ENCODE assay signal across 9 cellular contexts in the genomic region with DNA sequence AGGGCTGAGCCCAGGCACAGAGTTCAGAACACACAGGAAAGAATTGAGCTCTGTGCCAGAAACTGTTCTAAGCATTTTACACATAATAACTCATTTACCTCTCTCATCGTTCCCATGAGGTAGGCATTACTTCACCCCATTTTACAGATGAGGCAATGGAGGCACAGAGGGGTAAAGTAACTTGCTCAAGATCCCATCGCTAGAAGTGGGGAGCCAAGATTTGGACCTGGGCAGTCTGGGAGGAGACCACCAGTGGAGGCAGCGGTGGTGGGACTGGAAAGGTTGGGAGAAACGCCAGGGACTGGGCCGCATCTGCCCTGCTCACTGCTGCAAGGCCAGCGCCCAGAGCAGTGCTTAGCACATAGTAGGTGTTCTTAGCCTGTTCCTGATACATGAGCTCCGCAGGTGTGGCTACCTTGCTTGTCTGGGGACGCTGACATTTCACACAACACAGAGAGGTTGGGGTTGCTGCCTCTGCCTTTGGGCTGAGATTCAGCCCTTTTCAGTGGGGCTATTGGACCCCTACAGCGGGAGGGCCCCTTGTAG. TPM values are rescaled to one million over a fixed set of nuclear protein-coding genes. Genes with fewer than 3 reads are reported as not detected.
DNase-seq lines count a peak whose midpoint lies in the region; ATAC-seq, FAIRE-seq and TF ChIP-seq lines count a peak whose summit lies in the region.
"Had no signal": no experiment of that assay in that cellular context is flagged by ENCODE, and none has a peak within 500 bp of the region (broad histone marks: within the 10 kb centered on the region; RNA-seq: fewer than 3 reads in every experiment).

No MANE protein-coding gene starts in this region.

- 0 out of 2 replicates have a peak overlapping the region, but pooled peaks have one; percentile 2 for H2BK5ac ChIP-seq in H1 (ENCODE audit: low read depth, low read length)

- H3K4me3 Mint-ChIP-seq in CD4-positive, alpha-beta memory T cell: peak overlapping the region in 3 of 8 donors; percentile 48 to 82 (median 60)
- no peak overlapping the region for H3K4me3 Mint-ChIP-seq in osteocyte (ENCODE audit: unreplicated experiment)

- peak overlapping the region; percentile 82 to 95 (median 92) for H3K27ac Mint-ChIP-seq in CD4-positive, alpha-beta memory T cell
- H3K27ac Mint-ChIP-seq in osteocyte (ENCODE audit: unreplicated experiment): peak overlapping the region; percentile 82

- H4K91ac ChIP-seq in H1 (replicated peaks; ENCODE audit: insufficient read length, low read length): no peak overlapping the region

- TF ChIP-seq POLR2A in Peyer's patch (IDR thresholded peaks at IDR 0.05): no peak
- TF ChIP-seq POLR2A in H1 (IDR thresholded peaks at IDR 0.05; ENCODE audit: control extremely low read depth in 1 of 2, low read depth in 2 of 2, low read length in 2 of 2): no peak

- no peak overlapping the region for H3K4me3 ChIP-seq in CD4-positive, alpha-beta memory T cell (ENCODE audit: low read length in 2 of 2)
- no peak overlapping the region for H3K4me3 ChIP-seq in Peyer's patch
- H3K4me3 ChIP-seq in H1 (ENCODE audit: extremely low read depth in 1 of 4, insufficient read depth in 2 of 4, low read depth in 3 of 4, low read length in 4 of 4): no peak overlapping the region

- no peak for ATAC-seq in HG03378 (IDR thresholded peaks at IDR 0.05; ENCODE audit: unreplicated experiment)

- no peak overlapping the region for H4K5ac ChIP-seq in H1 (ENCODE audit: insufficient read length, low read depth, low read length)

- H4K20me1 ChIP-seq in H1 (replicated peaks in 1 of 2; ENCODE audit: control insufficient read depth in 1 of 2, insufficient read depth in 2 of 2, low read length in 2 of 2): no peaks in the 10 kb centered on the region

- H3K4ac ChIP-seq in H1 (replicated peaks; ENCODE audit: insufficient read length, low read depth, low read length): no peak overlapping the region

- 80% methylated on average over 9 of the region's 9 CpGs; no CpG with 5 or more reads in 1 of the 2 experiments for WGBS in H1 (ENCODE audit: extremely low coverage in 1 of 2, insufficient coverage in 1 of 2, insufficient read length in 1 of 2, insufficient replicate concordance in 2 of 2, low coverage in 1 of 2, low lambda C conversion rate in 2 of 2, missing lambda C conversion rate in 1 of 2), 2 experiments

- peaks cover 79% of the 10 kb centered on the region for H3K4me1 ChIP-seq in CD4-positive, alpha-beta memory T cell (ENCODE audit: insufficient read depth, low read length)
- peaks cover 9 to 86% (median 15%) of the 10 kb centered on the region in 4 donors for H3K4me1 ChIP-seq in Peyer's patch
- H3K4me1 ChIP-seq in H1 (replicated peaks in 1 of 4; ENCODE audit: control insufficient read depth in 3 of 4, insufficient read depth in 4 of 4, low read length in 3 of 4): peaks cover 0 to 18% (median 7%) of the 10 kb centered on the region in 4 experiments; a peak in 6 of 7 replicates

- peak overlapping the region in 1 of 2 experiments; percentile 19; a peak in 2 of 4 replicates for H3K4me2 ChIP-seq in H1 (ENCODE audit: insufficient read depth in 1 of 2, low read depth in 2 of 2, low read length in 2 of 2)

- H3K79me2 ChIP-seq in H1 (ENCODE audit: control insufficient read depth in 1 of 2, insufficient read depth in 2 of 2, low read length in 2 of 2): no peaks in the 10 kb centered on the region

- H3K9me3 ChIP-seq in CD4-positive, alpha-beta memory T cell (ENCODE audit: control insufficient read depth in 1 of 2, low read length in 2 of 2): no peaks in the 10 kb centered on the region
- H3K9me3 ChIP-seq in Peyer's patch: no peaks in the 10 kb centered on the region
- H3K9me3 ChIP-seq in H1 (ENCODE audit: insufficient read depth in 2 of 2, low read depth in 1 of 2, low read length in 1 of 2): no peaks in the 10 kb centered on the region

- no peak overlapping the region for H3K56ac ChIP-seq in H1 (replicated peaks; ENCODE audit: insufficient read length, low read depth, low read length)

- peak overlapping the region; percentile 39 for H3K27ac ChIP-seq in CD4-positive, alpha-beta memory T cell (ENCODE audit: low read depth, low read length)
- peak overlapping the region in 3 of 4 donors; percentile 55 to 72 (median 55) for H3K27ac ChIP-seq in Peyer's patch
- H3K27ac ChIP-seq in H1 (ENCODE audit: low read depth, low read length): peak overlapping the region; percentile 18; the same call in 1 of the 2 replicates

- 0 out of 2 replicates have a peak overlapping the region, but pooled peaks have one; percentile 9 for H2AFZ ChIP-seq in H1 (ENCODE audit: low read length)

- in situ Hi-C loops in G401 (cut with HindIII; ENCODE audit: low sequenced_read_pairs): no loop called here

- H3K36me3 Mint-ChIP-seq in CD4-positive, alpha-beta memory T cell: no peaks in the 10 kb centered on the region
- H3K36me3 Mint-ChIP-seq in osteocyte (ENCODE audit: unreplicated experiment): no peaks in the 10 kb centered on the region

- FAIRE-seq in H1 (lab: Jason Lieb, UNC): no peak
- FAIRE-seq: colon had no signal

- H2AK5ac ChIP-seq in H1 (ENCODE audit: low read depth, low read length): no peak overlapping the region

- peak overlapping the region; percentile 71; the same call in 1 of the 2 replicates for H2BK12ac ChIP-seq in H1 (ENCODE audit: low read depth, low read length)

- H2BK20ac ChIP-seq in H1 (ENCODE audit: low read length): no peak overlapping the region

- H3K79me1 ChIP-seq in H1 (ENCODE audit: low read depth, low read length): no peaks in the 10 kb centered on the region

- no peak overlapping the region for H3K9ac ChIP-seq in H1 (replicated peaks in 1 of 4; ENCODE audit: extremely low read depth in 1 of 4, low read depth in 3 of 4, low read length in 3 of 4)

- peak overlapping the region; percentile 16; the same call in 1 of the 2 replicates for H2BK15ac ChIP-seq in H1 (ENCODE audit: low read length)

- no peaks in the 10 kb centered on the region for H3K36me3 ChIP-seq in CD4-positive, alpha-beta memory T cell (ENCODE audit: insufficient read depth, low read length)
- H3K36me3 ChIP-seq in Peyer's patch (no peaks in the 10 kb centered on the region), H1 (ENCODE audit: control insufficient read depth in 2 of 4, insufficient read depth in 4 of 4, low read length in 3 of 4) (no peaks in the 10 kb centered on the region)

- no peak overlapping the region for H3K14ac ChIP-seq in H1 (ENCODE audit: insufficient read length)

- H4K8ac ChIP-seq in H1 (ENCODE audit: extremely low read depth, insufficient read depth, low read length): peak overlapping the region; percentile 54; the same call in 1 of the 2 replicates

- no peak for DNase-seq in CD4-positive, alpha-beta memory T cell
- peak in 1 of 3 donors; percentile 41 for DNase-seq in Peyer's patch
- no peak for DNase-seq in H1 (ENCODE audit: low read depth in 1 of 2, low spot score in 2 of 2)
- DNase-seq in osteocyte (ENCODE audit: extremely low spot score, unreplicated experiment): no peak
- DNase-seq in CD1c-positive myeloid dendritic cell (ENCODE audit: extremely low spot score): no peak
- DNase-seq in HK-2 (ENCODE audit: unreplicated experiment): no peak
- DNase-seq in G401 (ENCODE audit: low spot score): no peak

- no peaks in the 10 kb centered on the region for H3K27me3 Mint-ChIP-seq in CD4-positive, alpha-beta memory T cell
- no peaks in the 10 kb centered on the region for H3K27me3 Mint-ChIP-seq in osteocyte (ENCODE audit: unreplicated experiment)

- H3K9me3 Mint-ChIP-seq in CD4-positive, alpha-beta memory T cell: no peaks in the 10 kb centered on the region
- no peaks in the 10 kb centered on the region for H3K9me3 Mint-ChIP-seq in osteocyte (ENCODE audit: unreplicated experiment)

- H3K23ac ChIP-seq in H1 (ENCODE audit: insufficient read length): no peak overlapping the region

- H3K27me3 ChIP-seq in CD4-positive, alpha-beta memory T cell (ENCODE audit: insufficient read depth, low read length): no peaks in the 10 kb centered on the region
- no peaks in the 10 kb centered on the region for H3K27me3 ChIP-seq in Peyer's patch
- H3K27me3 ChIP-seq in H1 (replicated peaks in 1 of 4; ENCODE audit: control insufficient read depth in 3 of 4, extremely low read depth in 1 of 4, insufficient read depth in 3 of 4, low read length in 3 of 4): peaks cover 0 to 3% (median 2%) of the 10 kb centered on the region in 4 experiments; a peak in 2 of 7 replicates

- peaks cover 41 to 88% (median 69%) of the 10 kb centered on the region in 4 donors for H3K4me1 Mint-ChIP-seq in CD4-positive, alpha-beta memory T cell
- peaks cover 72% of the 10 kb centered on the region for H3K4me1 Mint-ChIP-seq in osteocyte (ENCODE audit: unreplicated experiment)

- POLR2A ChIA-PET in CD4-positive, alpha-beta memory T cell (lab: Charles Lee; ENCODE audit: partially characterized antibody): interaction anchor here (1.1 to 6.1 kb wide), 9 partner anchors 10 to 243 kb away, joined by 4 to 91 read pairs (median 8); a partner anchor contains a TSS
- POLR2A ChIA-PET in H1 (lab: Charles Lee; ENCODE audit: partially characterized antibody): interaction anchor here (0.6 to 2.4 kb wide), 4 partner anchors 86 to 193 kb away, joined by 3 to 10 read pairs (median 4); a partner anchor contains a TSS

- H3K18ac ChIP-seq in H1 (ENCODE audit: extremely low read depth, low read length): no peak overlapping the region

- H3K23me2 ChIP-seq in H1 (ENCODE audit: low read depth, low read length): no peaks in the 10 kb centered on the region

- intact Hi-C loops in CD4-positive, alpha-beta memory T cell (cut with micrococcal nuclease): loop anchor here (2.0 kb wide), 2 partner anchors 15 to 119 kb away; a partner anchor contains a TSS

- TF ChIP-seq CTCF in Peyer's patch (IDR thresholded peaks at IDR 0.05) (no peak), H1 (IDR thresholded peaks at IDR 0.05; ENCODE audit: control extremely low read depth in 1 of 3, insufficient read depth in 1 of 3, low read depth in 1 of 3, low read length in 3 of 3) (no peak), osteocyte (IDR thresholded peaks at IDR 0.05) (no peak)

- TF ChIP-seq RAD21 in H1 (IDR thresholded peaks at IDR 0.05 in 1 of 2, conservative IDR thresholded peaks at IDR 0.05 in 1 of 2; ENCODE audit: low read depth in 2 of 2, low read length in 2 of 2): no peak

- TF ChIP-seq EP300 in H1 (IDR thresholded peaks at IDR 0.05; ENCODE audit: borderline replicate concordance in 1 of 2, low read depth in 2 of 2, low read length in 2 of 2): no peak

- CTCF ChIA-PET in CD4-positive, alpha-beta memory T cell (lab: Charles Lee; ENCODE audit: partially characterized antibody): interaction anchor here (0.9 to 27.8 kb wide), 25 partner anchors 10 to 190 kb away, joined by 3 to 864 read pairs (median 6); a partner anchor contains a TSS
- CTCF ChIA-PET in H1 (lab: Charles Lee; ENCODE audit: partially characterized antibody): interaction anchor here (0.7 to 27.2 kb wide), 31 partner anchors 12 to 376 kb away, joined by 3 to 700 read pairs (median 4); a partner anchor contains a TSS

- H2BK120ac ChIP-seq in H1 (replicated peaks; ENCODE audit: low read depth, low read length): no peak overlapping the region

RNA-seq across cellular contexts. Expression of a gene that starts 27.8 kb away (rescaled TPM):
- total RNA-seq in CD4-positive, alpha-beta memory T cell: not detected
- not detected for polyA plus RNA-seq in CD4-positive, alpha-beta memory T cell
- 100 to 1,000 TPM; 263 to 745 (median 649) TPM for total RNA-seq in Peyer's patch
- total RNA-seq in H1 (2021; fragmentation: NEBNext Ultra II Directional; extraction: Animal tissue kit (Norgen Biotek cat#: 25700)): not detected in 2 replicates
- polyA plus RNA-seq in H1 (2011; rRNA removed): not detected in 2 replicates
- polyA plus RNA-seq in H1 (2011; cell fraction: cytosol; rRNA removed): 0.09 TPM
- polyA plus RNA-seq in H1 (2011; cell fraction: nucleus; rRNA removed): not detected
- polyA plus RNA-seq in H1 (2012, experiment 1 of 2): not detected in 4 replicates
- polyA plus RNA-seq in H1 (2012, experiment 2 of 2): not detected
- polyA plus RNA-seq in H1 (2013, experiment 1 of 2): not detected
- not detected for polyA plus RNA-seq in H1 (2013, experiment 2 of 2)
- polyA minus RNA-seq in H1 (2011; rRNA and poly(A)+ RNA removed): not detected in 2 replicates
- not detected for polyA minus RNA-seq in H1 (2011; cell fraction: cytosol; rRNA and poly(A)+ RNA removed)
- not detected for polyA minus RNA-seq in H1 (2011; cell fraction: nucleus; rRNA and poly(A)+ RNA removed)
- not detected in 2 replicates for total RNA-seq in osteocyte
- total RNA-seq in G401 (2014; rRNA removed; shearing (Covaris generic)): not detected in 2 replicates

RNA-seq across cellular contexts. Expression of a gene that starts 50.7 kb away (rescaled TPM):
- 1 to 10 TPM; 1.2 TPM for total RNA-seq in CD4-positive, alpha-beta memory T cell
- polyA plus RNA-seq in CD4-positive, alpha-beta memory T cell: 10 to 100 TPM; 25.7 to 44.3 TPM
- total RNA-seq in Peyer's patch (10 to 100 TPM; 16.3 to 72.6 (median 32.4) TPM), osteocyte (33.9 and 41.4 TPM in 2 replicates)
- 2.2 and 4.3 TPM in 2 replicates for total RNA-seq in H1 (2021; fragmentation: NEBNext Ultra II Directional; extraction: Animal tissue kit (Norgen Biotek cat#: 25700))
- polyA plus RNA-seq in H1 (2011; rRNA removed): 3.0 and 5.1 TPM in 2 replicates
- polyA plus RNA-seq in H1 (2011; cell fraction: cytosol; rRNA removed): 6.3 TPM
- polyA plus RNA-seq in H1 (2011; cell fraction: nucleus; rRNA removed): 2.9 TPM
- 4.2 to 7.7 TPM (median 6.0 TPM) in 4 replicates for polyA plus RNA-seq in H1 (2012, experiment 1 of 2)
- 2.0 TPM for polyA plus RNA-seq in H1 (2012, experiment 2 of 2)
- 4.0 TPM for polyA plus RNA-seq in H1 (2013, experiment 1 of 2)
- polyA plus RNA-seq in H1 (2013, experiment 2 of 2): 5.0 TPM
- 7.7 and 11.4 TPM in 2 replicates for polyA minus RNA-seq in H1 (2011; rRNA and poly(A)+ RNA removed)
- polyA minus RNA-seq in H1 (2011; cell fraction: cytosol; rRNA and poly(A)+ RNA removed): 4.3 TPM
- polyA minus RNA-seq in H1 (2011; cell fraction: nucleus; rRNA and poly(A)+ RNA removed): 5.0 TPM
- total RNA-seq in G401 (2014; rRNA removed; shearing (Covaris generic)): 0.51 and 0.55 TPM in 2 replicates

Comparison
In these comparisons a context has a peak if more than half of its experiments do, and no peak if none do; other contexts are left out.
1. RNA of a gene that starts 27.8 kb away (total RNA-seq): 263 to 745 TPM in Peyer's patch; not detected in CD4-positive, alpha-beta memory T cell, not detected in H1, not detected in osteocyte and not detected in G401; every median in the first group is over 100 times any median in the second.
2. Peak in every context shown above with its lines, with median percentiles within 50 percentile points of each other: H3K27ac ChIP-seq.